Comparison of ENCODE assay signal across 9 cellular contexts in the genomic region with DNA sequence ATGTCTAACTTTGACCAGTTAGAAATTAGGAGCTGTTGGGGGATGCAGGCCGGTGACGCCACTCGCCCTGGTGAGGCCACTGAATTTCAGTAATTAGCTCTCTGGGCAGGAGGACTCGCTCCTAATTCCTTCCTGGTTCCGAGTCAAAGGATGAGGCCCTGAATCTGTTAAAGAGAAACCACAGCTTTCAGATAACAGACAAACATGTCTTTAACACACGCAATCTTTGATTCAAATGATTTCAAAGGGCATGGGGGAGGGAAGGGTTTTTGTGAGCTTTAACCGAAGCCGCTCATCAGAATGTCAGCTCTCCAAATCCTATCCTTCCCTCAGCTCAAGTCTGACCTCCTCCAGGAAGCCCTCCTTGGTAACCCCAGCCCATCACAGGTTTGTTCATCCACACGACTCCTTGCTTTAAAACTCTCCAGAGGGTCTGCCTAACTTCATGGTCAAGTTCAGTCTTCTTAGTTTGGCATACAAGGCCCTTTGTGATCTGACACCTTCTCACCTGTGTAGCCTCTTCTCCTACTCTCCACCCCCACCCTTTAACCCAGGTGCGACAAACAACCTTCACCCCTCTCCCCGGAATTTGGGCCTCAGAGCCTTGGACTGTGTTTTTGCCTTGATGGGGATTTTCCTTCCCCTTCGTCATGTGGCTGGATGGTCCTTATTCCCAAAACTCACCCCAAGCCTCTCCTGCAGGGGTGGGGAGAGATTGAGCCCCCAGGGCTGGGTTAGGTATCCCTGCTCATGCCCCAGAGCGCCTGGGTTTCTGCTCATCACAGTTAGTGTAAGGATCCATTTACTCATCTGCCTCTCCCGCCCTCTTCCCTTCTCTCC. TPM values are rescaled to one million over a fixed set of nuclear protein-coding genes. Genes with fewer than 3 reads are reported as not detected.
DNase-seq lines count a peak whose midpoint lies in the region; ATAC-seq and TF ChIP-seq lines count a peak whose summit lies in the region.
"Had no signal": no experiment of that assay in that cellular context is flagged by ENCODE, and none has a peak within 500 bp of the region (broad histone marks: within the 10 kb centered on the region; RNA-seq: fewer than 3 reads in every experiment).

No MANE protein-coding gene starts in this region.

- H3K4me1 Mint-ChIP-seq in CD4-positive, alpha-beta T cell (ENCODE audit: low read depth) = peaks cover 76% of the 10 kb centered on the region
- H3K4me1 Mint-ChIP-seq in activated T-helper 2 cell treated with anti-CD3 and anti-CD28 coated beads, Interferon-gamma antibody, Interleukin-2, Interleukin-4, amounts not matched to agents 10 μg/mL and 5 μg/mL and 100 μg/mL, durations not matched to agents 14 hours and 24 hours and 36 hours (ENCODE audit: low read depth) = peaks cover 78% of the 10 kb centered on the region
- H3K4me1 Mint-ChIP-seq in neural crest cell = peaks cover 16% of the 10 kb centered on the region

- no peaks in the 10 kb centered on the region for H3K36me3 Mint-ChIP-seq in CD4-positive, alpha-beta T cell (ENCODE audit: low read depth)
- H3K36me3 Mint-ChIP-seq in activated T-helper 2 cell treated with anti-CD3 and anti-CD28 coated beads, Interferon-gamma antibody, Interleukin-2, Interleukin-4, amounts not matched to agents 10 μg/mL and 5 μg/mL and 100 μg/mL, durations not matched to agents 14 hours and 24 hours and 36 hours (ENCODE audit: low read depth) = peaks cover 44% of the 10 kb centered on the region
- H3K36me3 Mint-ChIP-seq in neural crest cell (ENCODE audit: low read depth) = no peaks in the 10 kb centered on the region

- no peak for TF ChIP-seq CTCF in CD4-positive, alpha-beta T cell (IDR thresholded peaks at IDR 0.05)
- no peak for TF ChIP-seq CTCF in neural crest cell (conservative IDR thresholded peaks at IDR 0.05)

- POLR2A ChIA-PET in CD4-positive, alpha-beta T cell (lab: Charles Lee) = interaction anchor here (0.6 to 36.2 kb wide), 18 partner anchors 7 to 456 kb away, joined by 3 to 1343 read pairs (median 14); a partner anchor contains a TSS

- H3K9me3 ChIP-seq in CD4-positive, alpha-beta T cell (ENCODE audit: control insufficient read depth, low read length) = no peaks in the 10 kb centered on the region

- ATAC-seq in CD4-positive, alpha-beta T cell (ENCODE audit: poor library complexity) = peak; percentile 46
- no peak for ATAC-seq in GM18873 (IDR thresholded peaks at IDR 0.05; ENCODE audit: low FRiP score, unreplicated experiment)

- no peaks in the 10 kb centered on the region for H3K9me3 Mint-ChIP-seq in CD4-positive, alpha-beta T cell
- no peaks in the 10 kb centered on the region for H3K9me3 Mint-ChIP-seq in activated T-helper 2 cell treated with anti-CD3 and anti-CD28 coated beads, Interferon-gamma antibody, Interleukin-2, Interleukin-4, amounts not matched to agents 10 μg/mL and 5 μg/mL and 100 μg/mL, durations not matched to agents 14 hours and 24 hours and 36 hours
- no peaks in the 10 kb centered on the region for H3K9me3 Mint-ChIP-seq in neural crest cell

- no peaks in the 10 kb centered on the region for H3K27me3 ChIP-seq in CD4-positive, alpha-beta T cell (ENCODE audit: control insufficient read depth, insufficient read depth, low read length)

- H3K4me3 ChIP-seq in Jurkat, Clone E6-1 (ENCODE audit: low read length) = peak overlapping the region; percentile 45
- H3K4me3 ChIP-seq: SK-N-MC had no signal

- peak overlapping the region; percentile 98 for H3K27ac Mint-ChIP-seq in CD4-positive, alpha-beta T cell
- peak overlapping the region; percentile 100 for H3K27ac Mint-ChIP-seq in activated T-helper 2 cell treated with anti-CD3 and anti-CD28 coated beads, Interferon-gamma antibody, Interleukin-2, Interleukin-4, amounts not matched to agents 10 μg/mL and 5 μg/mL and 100 μg/mL, durations not matched to agents 14 hours and 24 hours and 36 hours
- H3K27ac Mint-ChIP-seq in neural crest cell (ENCODE audit: unreplicated experiment) = peak overlapping the region; percentile 62

- H3K27ac ChIP-seq in CD4-positive, alpha-beta T cell (ENCODE audit: low read depth, low read length) = peak overlapping the region; percentile 88
- H3K27ac ChIP-seq: SK-N-MC had no signal

- CTCF ChIA-PET in CD4-positive, alpha-beta T cell (lab: Charles Lee) = interaction anchor here (1.0 to 4.1 kb wide), 6 partner anchors 13 to 91 kb away, joined by 3 to 23 read pairs (median 12); a partner anchor contains a TSS

- intact Hi-C loops in CD4-positive, alpha-beta T cell (cut with DNase I, micrococcal nuclease) = loop anchor here (1.0 to 5.0 kb wide), 5 partner anchors 11 to 44 kb away; a partner anchor contains a TSS
- intact Hi-C loops in activated T-helper 2 cell treated with anti-CD3 and anti-CD28 coated beads, Interferon-gamma antibody, Interleukin-2, Interleukin-4, amounts not matched to agents 10 μg/mL and 5 μg/mL and 100 μg/mL, durations not matched to agents 14 hours and 24 hours and 36 hours (cut with micrococcal nuclease) = loop anchor here (5.0 kb wide), 1 partner anchor 133 kb away; no protein-coding TSS in a partner anchor

- in situ Hi-C loops in G401 (cut with HindIII; ENCODE audit: low sequenced_read_pairs) = no loop called here

- H3K4me3 Mint-ChIP-seq in CD4-positive, alpha-beta T cell = peak overlapping the region; percentile 84
- peak overlapping the region; percentile 71 for H3K4me3 Mint-ChIP-seq in activated T-helper 2 cell treated with anti-CD3 and anti-CD28 coated beads, Interferon-gamma antibody, Interleukin-2, Interleukin-4, amounts not matched to agents 10 μg/mL and 5 μg/mL and 100 μg/mL, durations not matched to agents 14 hours and 24 hours and 36 hours (ENCODE audit: low read depth)
- no peak overlapping the region for H3K4me3 Mint-ChIP-seq in neural crest cell

- no peaks in the 10 kb centered on the region for H3K27me3 Mint-ChIP-seq in CD4-positive, alpha-beta T cell
- H3K27me3 Mint-ChIP-seq in activated T-helper 2 cell treated with anti-CD3 and anti-CD28 coated beads, Interferon-gamma antibody, Interleukin-2, Interleukin-4, amounts not matched to agents 10 μg/mL and 5 μg/mL and 100 μg/mL, durations not matched to agents 14 hours and 24 hours and 36 hours (ENCODE audit: low read depth) = no peaks in the 10 kb centered on the region
- H3K27me3 Mint-ChIP-seq in neural crest cell (ENCODE audit: low read depth) = no peaks in the 10 kb centered on the region

- DNase-seq in CD4-positive, alpha-beta T cell = peak in 2 of 10 experiments; percentile 38 to 45
- DNase-seq in Jurkat, Clone E6-1 (ENCODE audit: low read depth, low spot score) = peak; percentile 91
- peak; percentile 54 for DNase-seq in activated T-helper 2 cell treated with anti-CD3 and anti-CD28 coated beads, Interferon-gamma antibody, Interleukin-2, Interleukin-4, amounts not matched to agents 10 μg/mL and 5 μg/mL and 100 μg/mL, durations not matched to agents 14 hours and 24 hours and 36 hours (ENCODE audit: low spot score)
- DNase-seq in neural crest cell (ENCODE audit: low read depth, low spot score) (no peak), amniotic stem cell (lab: John Stamatoyannopoulos, UW) (no peak), G401 (ENCODE audit: low spot score) (no peak), NCI-H345 (lab: John Stamatoyannopoulos, UW) (no peak)

RNA-seq across cellular contexts. Expression of a gene that starts 13.6 kb away (rescaled TPM):
- 10 to 100 TPM; 60.3 to 63.0 TPM for total RNA-seq in CD4-positive, alpha-beta T cell
- polyA plus RNA-seq in Jurkat, Clone E6-1 (2012; ENCODE audit: insufficient read depth, insufficient read length) = 108 TPM
- total RNA-seq in activated T-helper 2 cell treated with anti-CD3 and anti-CD28 coated beads, Interferon-gamma antibody, Interleukin-2, Interleukin-4, amounts not matched to agents 10 μg/mL and 5 μg/mL and 100 μg/mL, durations not matched to agents 14 hours and 24 hours and 36 hours = 167 and 170 TPM in 2 replicates
- total RNA-seq in neural crest cell = 100.0 and 110 TPM in 2 replicates
- total RNA-seq in G401 (2014; rRNA removed; shearing (Covaris generic)) = 60.2 and 66.5 TPM in 2 replicates

RNA-seq across cellular contexts. Expression of a gene that starts 36.0 kb away (rescaled TPM):
- 10 to 100 TPM; 60.3 to 61.7 TPM for total RNA-seq in CD4-positive, alpha-beta T cell
- polyA plus RNA-seq in Jurkat, Clone E6-1 (2012; ENCODE audit: insufficient read depth, insufficient read length) = 3.0 TPM
- 164 TPM in 2 replicates for total RNA-seq in activated T-helper 2 cell treated with anti-CD3 and anti-CD28 coated beads, Interferon-gamma antibody, Interleukin-2, Interleukin-4, amounts not matched to agents 10 μg/mL and 5 μg/mL and 100 μg/mL, durations not matched to agents 14 hours and 24 hours and 36 hours
- total RNA-seq in neural crest cell = 3.5 and 3.8 TPM in 2 replicates
- total RNA-seq in G401 (2014; rRNA removed; shearing (Covaris generic)) = 0.49 and 0.85 TPM in 2 replicates

RNA-seq across cellular contexts. Expression of a gene that starts 47.9 kb away (rescaled TPM):
- total RNA-seq in CD4-positive, alpha-beta T cell = 10 to 100 TPM; 35.4 to 44.3 TPM
- 23.6 TPM for polyA plus RNA-seq in Jurkat, Clone E6-1 (2012; ENCODE audit: insufficient read depth, insufficient read length)
- 61.8 and 67.9 TPM in 2 replicates for total RNA-seq in activated T-helper 2 cell treated with anti-CD3 and anti-CD28 coated beads, Interferon-gamma antibody, Interleukin-2, Interleukin-4, amounts not matched to agents 10 μg/mL and 5 μg/mL and 100 μg/mL, durations not matched to agents 14 hours and 24 hours and 36 hours
- total RNA-seq in neural crest cell = 54.3 and 54.5 TPM in 2 replicates
- 21.5 and 27.9 TPM in 2 replicates for total RNA-seq in G401 (2014; rRNA removed; shearing (Covaris generic))

Comparison
In these comparisons a context has a peak if more than half of its experiments do, and no peak if none do; other contexts are left out.
1. DNase-seq: peak in Jurkat, Clone E6-1 (single experiment) and activated T-helper 2 cell treated with anti-CD3 and anti-CD28 coated beads, Interferon-gamma antibody, Interleukin-2, Interleukin-4, amounts not matched to agents 10 μg/mL and 5 μg/mL and 100 μg/mL, durations not matched to agents 14 hours and 24 hours and 36 hours (single experiment); none in neural crest cell (single experiment), amniotic stem cell (single experiment), G401 (single experiment) and NCI-H345 (single experiment).
2. RNA of a gene that starts 36.0 kb away (total RNA-seq): 164 TPM in activated T-helper 2 cell treated with anti-CD3 and anti-CD28 coated beads, Interferon-gamma antibody, Interleukin-2, Interleukin-4, amounts not matched to agents 10 μg/mL and 5 μg/mL and 100 μg/mL, durations not matched to agents 14 hours and 24 hours and 36 hours and 60.3 to 61.7 TPM in CD4-positive, alpha-beta T cell; 3.5 to 3.8 TPM in neural crest cell and 0.49 to 0.85 TPM in G401; every median in the first group is over 10 times any median in the second.
3. Peak in every context shown above with its lines, with median percentiles within 50 percentile points of each other: H3K27ac Mint-ChIP-seq.